ENCODE assay signal across 8 cellular contexts in the genomic region with DNA sequence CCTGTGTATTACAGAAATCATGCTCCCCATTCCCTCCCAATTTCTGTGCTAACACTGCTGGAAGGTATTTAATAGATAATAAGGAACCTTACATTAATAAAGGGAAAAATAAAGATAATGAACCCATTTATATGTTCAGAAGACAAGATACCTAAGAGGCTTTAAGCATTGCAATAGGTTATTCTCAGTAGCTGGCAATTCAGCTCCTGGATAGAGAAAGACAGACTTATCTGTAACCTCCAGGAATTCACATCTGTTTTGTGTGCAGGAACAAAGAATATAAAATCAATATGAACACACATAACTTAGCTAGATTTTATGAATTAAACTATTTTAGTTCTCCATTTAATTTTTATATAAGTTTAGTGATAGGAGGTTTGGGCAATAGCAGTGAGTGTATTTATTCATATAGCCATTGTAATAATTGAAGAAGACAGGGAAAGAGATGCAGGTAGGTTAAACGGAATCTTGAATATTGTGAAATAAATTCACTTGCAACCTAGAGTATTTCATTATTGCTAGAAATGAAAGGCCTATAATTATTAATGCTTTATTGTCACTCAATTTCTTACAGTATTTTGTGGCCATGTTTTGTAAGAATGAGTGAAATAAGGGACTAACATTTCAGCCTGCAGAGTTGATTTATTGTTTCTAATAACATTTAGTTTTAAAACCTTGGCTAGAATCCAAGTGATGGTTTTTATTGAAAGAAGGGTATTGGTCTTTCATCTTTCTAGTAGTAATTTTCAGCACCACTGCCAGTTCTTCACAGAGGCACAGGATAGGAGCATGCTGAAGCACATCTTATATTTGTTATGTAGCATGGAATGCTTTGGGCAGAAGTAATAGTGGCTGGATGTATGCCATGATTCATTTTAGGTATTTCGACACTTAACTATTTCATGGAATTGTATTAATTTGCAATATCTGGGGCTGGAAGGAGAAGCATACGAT. TPM values are rescaled to one million over a fixed set of nuclear protein-coding genes. Genes with fewer than 3 reads are reported as not detected.
DNase-seq lines count a peak whose midpoint lies in the region; ATAC-seq and TF ChIP-seq lines count a peak whose summit lies in the region.

No MANE protein-coding gene starts in this region.

- H3K36me3 ChIP-seq in ectodermal cell (ENCODE audit: control insufficient read depth, insufficient read depth, low read length): no peaks in the 10 kb centered on the region

- intact Hi-C loops in head of caudate nucleus (cut with DNase I): loop anchor here (10.0 kb wide), 2 partner anchors 119 to 221 kb away; no protein-coding TSS in a partner anchor

- in situ Hi-C loops in G401 (cut with HindIII; ENCODE audit: low sequenced_read_pairs): no loop called here

- no peaks in the 10 kb centered on the region for H3K4me1 ChIP-seq in ectodermal cell (ENCODE audit: control insufficient read depth, insufficient read depth, low read length)

- ATAC-seq in GM21717 (IDR thresholded peaks at IDR 0.05; ENCODE audit: unreplicated experiment): no peak

- peak; percentile 40 for DNase-seq in G401 (ENCODE audit: low spot score)
- peak; percentile 21 for DNase-seq in NCI-H1105 (lab: John Stamatoyannopoulos, UW)
- no peak for DNase-seq in retinal pigment epithelial cell (ENCODE audit: low read depth)
- no peak for DNase-seq in NOMO-1 treated with dmso at 0.1 percent for 144 hours (lab: John Stamatoyannopoulos, UW; ENCODE audit: unreplicated experiment)
- DNase-seq in NCI-H187 treated with DMSO at 0.1 percent for 48 hours (lab: John Stamatoyannopoulos, UW): no peak
- DNase-seq in head of caudate nucleus: no peak

- 71 to 72% methylated on average over 2 to 3 of the region's 3 CpGs for WGBS in ectodermal cell, 2 experiments

- H3K9me3 ChIP-seq in ectodermal cell (ENCODE audit: control insufficient read depth, low read length): no peaks in the 10 kb centered on the region

- H3K27me3 ChIP-seq in ectodermal cell (ENCODE audit: control insufficient read depth, insufficient read depth, low read length, poor library complexity, severe bottlenecking): no peaks in the 10 kb centered on the region

- no peak for TF ChIP-seq CTCF in retinal pigment epithelial cell (conservative IDR thresholded peaks at IDR 0.05; ENCODE audit: low read depth, low read length)

- H3K4me3 ChIP-seq in ectodermal cell (ENCODE audit: insufficient read depth, low read depth, low read length): peak overlapping the region; percentile 89
- H3K4me3 ChIP-seq in retinal pigment epithelial cell (ENCODE audit: low read length): peak overlapping the region; percentile 88

- no peak overlapping the region for H3K27ac ChIP-seq in ectodermal cell (ENCODE audit: insufficient read depth, low read depth, low read length, poor library complexity, severe bottlenecking)

RNA-seq across cellular contexts. Expression of gene XPR1, which starts 1.5 kb away (rescaled TPM):
- total RNA-seq in G401 (2014; rRNA removed; shearing (Covaris generic)): 29.6 and 62.3 TPM in 2 replicates
- 54.6 TPM for polyA plus RNA-seq in ectodermal cell (2013, experiment 1 of 4)
- 76.7 TPM for polyA plus RNA-seq in ectodermal cell (2013, experiment 2 of 4)
- polyA plus RNA-seq in ectodermal cell (2013, experiment 3 of 4): 50.3 TPM
- 64.8 TPM for polyA plus RNA-seq in ectodermal cell (2013, experiment 4 of 4)

Comparison
In these comparisons a context has a peak if more than half of its experiments do, and no peak if none do; other contexts are left out.
1. DNase-seq: peak in G401 (single experiment) and NCI-H1105 (single experiment); none in retinal pigment epithelial cell (single experiment), NOMO-1 treated with dmso at 0.1 percent for 144 hours (single experiment), NCI-H187 treated with DMSO at 0.1 percent for 48 hours (single experiment) and head of caudate nucleus (0 of 42).